ENCODE assay signal across 33 cellular contexts in the genomic region with DNA sequence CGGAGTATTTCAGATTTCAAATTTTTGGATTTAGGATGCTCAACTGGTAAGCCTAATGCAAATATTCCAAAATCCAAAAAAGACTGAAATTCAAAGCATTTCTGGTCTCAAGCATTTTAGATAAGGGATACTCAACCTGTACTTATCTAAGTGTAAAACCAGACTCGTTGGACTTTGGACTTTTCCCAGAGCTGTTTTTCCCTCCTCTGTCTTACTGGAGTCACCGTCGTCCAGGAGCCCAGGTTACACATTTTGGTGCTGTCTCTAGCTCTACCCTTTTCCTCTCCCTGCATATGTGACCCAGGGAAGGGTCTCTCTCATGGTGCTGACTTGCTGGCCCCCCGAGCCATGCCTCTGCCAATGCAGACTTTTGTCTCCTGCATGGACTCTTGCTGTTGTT. TPM values are rescaled to one million over a fixed set of nuclear protein-coding genes. Genes with fewer than 3 reads are reported as not detected.
"Had no signal": no experiment of that assay in that cellular context is flagged by ENCODE, and none has a peak within 500 bp of the region (broad histone marks: within the 10 kb centered on the region; RNA-seq: fewer than 3 reads in every experiment).

No MANE protein-coding gene starts in this region.

- H3K4me3 ChIP-seq: adrenal gland, breast epithelium, cardiac muscle cell, colonic mucosa, gastrocnemius medialis, heart left ventricle had no signal

- H3K27me3 ChIP-seq: adrenal gland, breast epithelium, colonic mucosa, gastrocnemius medialis had no signal

- H3K27ac ChIP-seq: adrenal gland, breast epithelium, cardiac muscle cell, colonic mucosa, WERI-Rb-1 had no signal

- DNase-seq: activated B cell treated with CpG ODN at 0.5 μM for 24 hours; activated CD4-positive, alpha-beta T cell treated with anti-CD3 and anti-CD28 coated beads for 48 hours; activated CD4-positive, alpha-beta T cell treated with anti-CD3 and anti-CD28 coated beads, Interleukin-2, amount 50 U/mL, for 1 hour; activated CD4-positive, alpha-beta T cell treated with anti-CD3 and anti-CD28 coated beads, Interleukin-2, amount 50 U/mL, for 48 hours; activated CD8-positive, alpha-beta memory T cell treated with anti-CD3 and anti-CD28 coated beads for 24 hours; activated CD8-positive, alpha-beta T cell treated with anti-CD3 and anti-CD28 coated beads for 36 hours; activated effector memory CD4-positive, alpha-beta T cell treated with Interleukin-2 at 50 U/mL for 16 hours; activated gamma-delta T cell treated with Interleukin-2 at 50 U/mL for 16 hours; activated naive CD4-positive, alpha-beta T cell treated with anti-CD3 and anti-CD28 coated beads, Interleukin-2, amount 50 U/mL, for 16 hours; activated naive CD4-positive, alpha-beta T cell treated with Interleukin-2 at 50 U/mL for 16 hours; activated naive CD8-positive, alpha-beta T cell treated with anti-CD3 and anti-CD28 coated beads, Interleukin-2, amount 50 U/mL, for 24 hours; activated T-cell treated with anti-CD3 and anti-CD28 coated beads, Interleukin-2, amount 50 U/mL, for 4 hours; adrenal gland; amygdala; aorta; central memory CD4-positive, alpha-beta T cell; cerebellar nuclear complex; colonic mucosa; effector memory CD4-positive, alpha-beta T cell; endodermal cell; foreskin fibroblast; glutamatergic neuron; heart left ventricle; T-helper 1 cell; T-helper 17 cell; T1000; WERI-Rb-1 had no signal

- H3K4me1 ChIP-seq: breast epithelium, colonic mucosa had no signal

- H3K9me3 ChIP-seq: adrenal gland, breast epithelium, colonic mucosa, gastrocnemius medialis, heart left ventricle had no signal

- ATAC-seq: activated CD4-positive, CD25-positive, alpha-beta regulatory T cell treated with anti-CD3 and anti-CD28 coated beads, Interleukin-2, amount 50 U/mL, for 24 hours; activated CD8-positive, alpha-beta T cell treated with anti-CD3 and anti-CD28 coated beads for 36 hours; activated naive CD8-positive, alpha-beta T cell treated with anti-CD3 and anti-CD28 coated beads, Interleukin-2, amount 50 U/mL, for 24 hours; activated T-cell treated with anti-CD3 and anti-CD28 coated beads, Interleukin-2, amount 50 U/mL, for 4 hours; activated T-helper 17 cell treated with anti-CD3 and anti-CD28 coated beads, Interleukin-2, amount 50 U/mL, for 72 hours; esophagus mucosa; T-helper 17 cell had no signal

- H3K36me3 ChIP-seq: adrenal gland, breast epithelium, cardiac muscle cell, colonic mucosa, gastrocnemius medialis, heart left ventricle, WERI-Rb-1 had no signal

RNA-seq across cellular contexts. Expression of a gene that starts 46.0 kb away (rescaled TPM):
- total RNA-seq: activated B cell treated with CpG ODN at 0.5 μM for 24 hours; activated CD8-positive, alpha-beta T cell treated with anti-CD3 and anti-CD28 coated beads for 36 hours; activated T-helper 17 cell treated with anti-CD3 and anti-CD28 coated beads, Interleukin-2, amount 50 U/mL, for 72 hours; T-helper 17 cell had no signal
